Comparison of ENCODE assay signal across 14 cellular contexts in genomic region chr5:119049824-119050449, GRCh38. TPM values are rescaled to one million over a fixed set of nuclear protein-coding genes. Genes with fewer than 3 reads are reported as not detected.
DNase-seq lines count a peak whose midpoint lies in the region; ATAC-seq and TF ChIP-seq lines count a peak whose summit lies in the region.
"Had no signal": no experiment of that assay in that cellular context is flagged by ENCODE, and none has a peak within 500 bp of the region (broad histone marks: within the 10 kb centered on the region; RNA-seq: fewer than 3 reads in every experiment).

No MANE protein-coding gene starts in this region.

- no peaks in the 10 kb centered on the region for H4K20me1 ChIP-seq in fibroblast of lung (ENCODE audit: control insufficient read depth, extremely low read depth, insufficient read depth, low read length)

- 0 out of 3 replicates have a peak, but pooled peaks have one; percentile 33 for ATAC-seq in RWPE2 (ENCODE audit: low read depth)
- peak; percentile 70 for ATAC-seq in omental fat pad (ENCODE audit: low FRiP score)
- no peak for ATAC-seq in HG03108 (IDR thresholded peaks at IDR 0.05; ENCODE audit: unreplicated experiment)

- DNase-seq in GM03348 (ENCODE audit: low spot score) (peak; percentile 74), RWPE2 (ENCODE audit: low spot score) (no peak), fibroblast of lung (ENCODE audit: low read depth in 2 of 2) (peak; percentile 62 to 80), omental fat pad (ENCODE audit: low spot score) (no peak), HT-29 (ENCODE audit: low spot score) (no peak), G401 (ENCODE audit: low spot score) (no peak), SHP77 (lab: John Stamatoyannopoulos, UW) (no peak)
- DNase-seq: cortex of kidney, DMS153, islet precursor cell, NCI-H1092 treated with DMSO at 0.1 percent for 48 hours, upper lobe of left lung had no signal

- peak overlapping the region; percentile 5 for H3K4me2 ChIP-seq in fibroblast of lung (ENCODE audit: extremely low read depth, insufficient read depth, low read length)

- H3K4me1 ChIP-seq in RWPE2 (ENCODE audit: insufficient read depth, poor library complexity, severe bottlenecking): no peaks in the 10 kb centered on the region
- H3K4me1 ChIP-seq in fibroblast of lung (ENCODE audit: control insufficient read depth, extremely low read depth, insufficient read depth, low read length): peaks cover 3% of the 10 kb centered on the region
- H3K4me1 ChIP-seq: parathyroid adenoma, upper lobe of left lung had no signal

- H3K4me3 ChIP-seq in RWPE2 (ENCODE audit: severe bottlenecking): no peak overlapping the region
- H3K4me3 ChIP-seq in fibroblast of lung (replicated peaks in 1 of 4; ENCODE audit: control extremely low read depth in 1 of 4, insufficient read depth in 1 of 4, low read depth in 3 of 4, low read length in 4 of 4): no peak overlapping the region
- H3K4me3 ChIP-seq: upper lobe of left lung had no signal

- no peak overlapping the region for H3K9ac ChIP-seq in fibroblast of lung (ENCODE audit: insufficient read depth, low read length)
- H3K9ac ChIP-seq: parathyroid adenoma had no signal

- H3K36me3 ChIP-seq in RWPE2 (ENCODE audit: low read depth) (no peaks in the 10 kb centered on the region), fibroblast of lung (ENCODE audit: control insufficient read depth, insufficient read depth, low read length) (no peaks in the 10 kb centered on the region)
- H3K36me3 ChIP-seq: upper lobe of left lung had no signal

- H3K27me3 ChIP-seq in RWPE2 (ENCODE audit: insufficient read depth, poor library complexity, severe bottlenecking) (no peaks in the 10 kb centered on the region), fibroblast of lung (ENCODE audit: control insufficient read depth, insufficient read depth, low read length) (no peaks in the 10 kb centered on the region)
- H3K27me3 ChIP-seq: upper lobe of left lung had no signal

- H3K9me3 ChIP-seq in RWPE2 (ENCODE audit: severe bottlenecking) (no peaks in the 10 kb centered on the region), fibroblast of lung (ENCODE audit: control insufficient read depth, insufficient read depth, low read depth, low read length) (no peaks in the 10 kb centered on the region)
- H3K9me3 ChIP-seq: upper lobe of left lung had no signal

- in situ Hi-C loops in G401 (cut with HindIII; ENCODE audit: low sequenced_read_pairs): no loop called here

- H2AFZ ChIP-seq in fibroblast of lung (ENCODE audit: low read length): peak overlapping the region; percentile 96
- H2AFZ ChIP-seq: parathyroid adenoma had no signal

- no peak for TF ChIP-seq CTCF in RWPE2 (IDR thresholded peaks at IDR 0.05; ENCODE audit: poor library complexity, severe bottlenecking)
- no peak for TF ChIP-seq CTCF in fibroblast of lung (conservative IDR thresholded peaks at IDR 0.05 in 1 of 2, IDR thresholded peaks at IDR 0.05 in 1 of 2; ENCODE audit: low read depth in 1 of 2, low read length in 2 of 2)
- TF ChIP-seq CTCF in omental fat pad (IDR thresholded peaks at IDR 0.05): no peak

- H3K27ac ChIP-seq in RWPE2 (ENCODE audit: poor library complexity, severe bottlenecking) (no peak overlapping the region), fibroblast of lung (ENCODE audit: insufficient read depth, low read length) (peak overlapping the region; percentile 65)
- H3K27ac ChIP-seq: parathyroid adenoma had no signal

- H3K79me2 ChIP-seq in fibroblast of lung (ENCODE audit: control insufficient read depth, insufficient read depth, low read length): no peaks in the 10 kb centered on the region
- H3K79me2 ChIP-seq: parathyroid adenoma had no signal

RNA-seq across cellular contexts. Expression of gene DMXL1, which starts 20.9 kb away (rescaled TPM):
- total RNA-seq in fibroblast of lung (45.5 and 59.5 TPM in 2 replicates), omental fat pad (10 to 100 TPM; 40.7 to 80.9 (median 46.6) TPM)
- polyA plus RNA-seq in fibroblast of lung: 17.1 and 21.1 TPM in 2 replicates
- 8.7 and 10.6 TPM in 2 replicates for polyA plus RNA-seq in fibroblast of lung (2012)
- polyA minus RNA-seq in fibroblast of lung (ENCODE audit: low replicate concordance): 4.8 and 5.1 TPM in 2 replicates
- 7.9 and 13.1 TPM in 2 replicates for total RNA-seq in HT-29 (2014; rRNA removed; shearing (Covaris generic))
- total RNA-seq in G401 (2014; rRNA removed; shearing (Covaris generic)): 23.5 and 32.2 TPM in 2 replicates

Comparison
In these comparisons a context has a peak if more than half of its experiments do, and no peak if none do; other contexts are left out.
1. DNase-seq: peak in GM03348 (single experiment) and fibroblast of lung (2 of 2); none in RWPE2 (single experiment), omental fat pad (single experiment), HT-29 (single experiment), G401 (single experiment) and SHP77 (0 of 2).